Comparison of ENCODE assay signal across 24 cellular contexts in genomic region chrX:149010899-149011224, GRCh38.
"Had no signal": no experiment of that assay in that cellular context is flagged by ENCODE, and none has a peak within 500 bp of the region (broad histone marks: within the 10 kb centered on the region; RNA-seq: fewer than 3 reads in every experiment).

No MANE protein-coding gene starts in this region.

- H3K27ac ChIP-seq: ascending aorta, body of pancreas, breast epithelium, SJCRH30, SK-N-MC, WERI-Rb-1 had no signal

- DNase-seq: activated CD4-positive, alpha-beta T cell treated with anti-CD3 and anti-CD28 coated beads, Interleukin-2, amount 10 ng/mL, durations not matched to agents 24 days and 14 days; activated CD4-positive, alpha-beta T cell treated with anti-CD3 and anti-CD28 coated beads, Interleukin-2, amount 50 U/mL, for 4 hours; activated CD4-positive, CD25-positive, alpha-beta regulatory T cell; activated CD8-positive, alpha-beta T cell treated with anti-CD3 and anti-CD28 coated beads, Interleukin-2, amount 10 ng/mL, durations not matched to agents 7 days and 5 days; activated gamma-delta T cell; activated naive CD4-positive, alpha-beta T cell treated with Interleukin-2 at 50 U/mL for 16 hours; activated naive CD8-positive, alpha-beta T cell treated with anti-CD3 and anti-CD28 coated beads, Interleukin-2, amount 10 ng/mL, durations not matched to agents 7 days and 5 days; activated T-cell treated with anti-CD3 and anti-CD28 coated beads, Interleukin-2, amount 50 U/mL, for 24 hours; amygdala; body of pancreas; Karpas-422; KBM-7; NCI-H1048; NCI-H345; NCI-H524 treated with DMSO at 0.1 percent for 48 hours; NCI-H82; SJCRH30; T1000; WERI-Rb-1 had no signal

- H3K9me3 ChIP-seq: ascending aorta, body of pancreas, breast epithelium, SJCRH30 had no signal

- H3K4me1 ChIP-seq: ascending aorta, body of pancreas, breast epithelium, SJCRH30 had no signal

- H3K4me3 Mint-ChIP-seq: activated CD4-positive, alpha-beta T cell treated with anti-CD3 and anti-CD28 coated beads, Interleukin-2, amount 10 ng/mL, durations not matched to agents 24 days and 14 days; activated CD8-positive, alpha-beta T cell treated with anti-CD3 and anti-CD28 coated beads, Interleukin-2, amount 10 ng/mL, durations not matched to agents 7 days and 5 days; activated naive CD4-positive, alpha-beta T cell treated with anti-CD3 and anti-CD28 coated beads, Interleukin-2, amount 50 U/mL, for 24 hours; activated naive CD8-positive, alpha-beta T cell treated with anti-CD3 and anti-CD28 coated beads, Interleukin-2, amount 10 ng/mL, durations not matched to agents 7 days and 5 days; activated T-cell treated with anti-CD3 and anti-CD28 coated beads, Interleukin-2, amount 50 U/mL, for 24 hours had no signal

- H3K4me3 ChIP-seq: ascending aorta, body of pancreas, breast epithelium, SJCRH30, SK-N-MC had no signal

- H3K4me1 Mint-ChIP-seq: activated CD4-positive, alpha-beta T cell treated with anti-CD3 and anti-CD28 coated beads, Interleukin-2, amount 10 ng/mL, durations not matched to agents 24 days and 14 days; activated naive CD4-positive, alpha-beta T cell treated with anti-CD3 and anti-CD28 coated beads, Interleukin-2, amount 50 U/mL, for 24 hours; activated naive CD8-positive, alpha-beta T cell treated with anti-CD3 and anti-CD28 coated beads, Interleukin-2, amount 10 ng/mL, durations not matched to agents 7 days and 5 days had no signal

- H3K27ac Mint-ChIP-seq: activated CD4-positive, alpha-beta T cell treated with anti-CD3 and anti-CD28 coated beads, Interleukin-2, amount 10 ng/mL, durations not matched to agents 24 days and 14 days; activated CD8-positive, alpha-beta T cell treated with anti-CD3 and anti-CD28 coated beads, Interleukin-2, amount 10 ng/mL, durations not matched to agents 7 days and 5 days; activated naive CD4-positive, alpha-beta T cell treated with anti-CD3 and anti-CD28 coated beads, Interleukin-2, amount 50 U/mL, for 24 hours; activated naive CD8-positive, alpha-beta T cell treated with anti-CD3 and anti-CD28 coated beads, Interleukin-2, amount 10 ng/mL, durations not matched to agents 7 days and 5 days; activated T-cell treated with anti-CD3 and anti-CD28 coated beads, Interleukin-2, amount 50 U/mL, for 24 hours; activated T-helper 2 cell treated with anti-CD3 and anti-CD28 coated beads, Interferon-gamma antibody, Interleukin-2, Interleukin-4, amounts not matched to agents 10 μg/mL and 5 μg/mL and 100 μg/mL, durations not matched to agents 14 hours and 24 hours and 36 hours had no signal

- H3K27me3 Mint-ChIP-seq: activated CD4-positive, alpha-beta T cell treated with anti-CD3 and anti-CD28 coated beads, Interleukin-2, amount 10 ng/mL, durations not matched to agents 24 days and 14 days; activated naive CD4-positive, alpha-beta T cell treated with anti-CD3 and anti-CD28 coated beads, Interleukin-2, amount 50 U/mL, for 24 hours; activated naive CD8-positive, alpha-beta T cell treated with anti-CD3 and anti-CD28 coated beads, Interleukin-2, amount 10 ng/mL, durations not matched to agents 7 days and 5 days had no signal

- H3K27me3 ChIP-seq: ascending aorta, body of pancreas, SJCRH30 had no signal

- H3K9me3 Mint-ChIP-seq: activated CD4-positive, alpha-beta T cell treated with anti-CD3 and anti-CD28 coated beads, Interleukin-2, amount 10 ng/mL, durations not matched to agents 24 days and 14 days; activated naive CD4-positive, alpha-beta T cell treated with anti-CD3 and anti-CD28 coated beads, Interleukin-2, amount 50 U/mL, for 24 hours; activated naive CD8-positive, alpha-beta T cell treated with anti-CD3 and anti-CD28 coated beads, Interleukin-2, amount 10 ng/mL, durations not matched to agents 7 days and 5 days; activated T-cell treated with anti-CD3 and anti-CD28 coated beads, Interleukin-2, amount 50 U/mL, for 24 hours; activated T-helper 2 cell treated with anti-CD3 and anti-CD28 coated beads, Interferon-gamma antibody, Interleukin-2, Interleukin-4, amounts not matched to agents 10 μg/mL and 5 μg/mL and 100 μg/mL, durations not matched to agents 14 hours and 24 hours and 36 hours had no signal

- H3K36me3 ChIP-seq: ascending aorta, breast epithelium, SJCRH30, WERI-Rb-1 had no signal

- H3K36me3 Mint-ChIP-seq: activated naive CD4-positive, alpha-beta T cell treated with anti-CD3 and anti-CD28 coated beads, Interleukin-2, amount 50 U/mL, for 24 hours; activated naive CD8-positive, alpha-beta T cell treated with anti-CD3 and anti-CD28 coated beads, Interleukin-2, amount 10 ng/mL, durations not matched to agents 7 days and 5 days had no signal
